In the genomic region with DNA sequence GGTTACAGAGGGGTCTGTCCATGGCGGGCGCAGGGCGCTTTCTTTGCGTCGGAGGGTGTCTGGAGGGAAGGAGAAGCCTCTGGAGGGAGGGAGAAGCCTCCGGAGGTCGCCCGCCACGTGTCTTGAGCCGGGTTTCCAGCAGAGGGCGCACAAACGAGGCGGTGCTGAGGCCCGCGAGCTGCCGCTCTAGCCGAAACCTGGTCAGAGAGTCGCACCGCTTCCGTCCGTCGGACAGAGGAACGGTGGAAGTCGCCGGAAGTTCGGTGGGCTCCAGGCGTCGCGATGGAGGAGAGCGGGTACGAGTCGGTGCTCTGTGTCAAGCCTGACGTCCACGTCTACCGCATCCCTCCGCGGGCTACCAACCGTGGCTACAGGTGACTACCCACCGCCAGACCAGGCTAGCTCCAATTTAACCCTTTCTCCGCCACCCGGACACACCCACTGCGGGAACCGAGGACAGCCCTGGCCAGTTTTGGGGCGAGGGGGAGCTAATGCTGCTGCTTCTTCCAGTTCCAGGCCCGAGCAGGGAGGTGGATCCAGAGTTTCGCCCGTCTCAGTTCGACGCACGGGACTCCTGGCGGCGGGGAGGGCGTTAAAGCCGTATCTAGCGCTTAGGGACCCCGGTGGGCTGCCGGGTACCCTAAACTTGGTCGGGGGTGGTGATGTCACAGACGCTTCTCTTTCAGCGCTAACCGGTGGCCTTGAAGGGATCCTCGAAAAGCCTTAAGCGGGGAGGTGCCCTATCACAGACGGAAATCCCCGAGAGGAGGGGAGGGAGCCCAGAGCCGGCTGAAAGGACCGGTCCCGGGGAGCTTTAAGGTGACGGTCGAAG, we compare ENCODE assay signal across 8 cellular contexts. TPM values are rescaled to one million over a fixed set of nuclear protein-coding genes. Genes with fewer than 3 reads are reported as not detected.
DNase-seq lines count a peak whose midpoint lies in the region; ATAC-seq and TF ChIP-seq lines count a peak whose summit lies in the region.

A gene with protein sequence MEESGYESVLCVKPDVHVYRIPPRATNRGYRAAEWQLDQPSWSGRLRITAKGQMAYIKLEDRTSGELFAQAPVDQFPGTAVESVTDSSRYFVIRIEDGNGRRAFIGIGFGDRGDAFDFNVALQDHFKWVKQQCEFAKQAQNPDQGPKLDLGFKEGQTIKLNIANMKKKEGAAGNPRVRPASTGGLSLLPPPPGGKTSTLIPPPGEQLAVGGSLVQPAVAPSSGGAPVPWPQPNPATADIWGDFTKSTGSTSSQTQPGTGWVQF (plus strand): TSS at position 245 of the 832 bp plus-strand sequence. CDS start 38 bp downstream, at position 283.

- H3K36me3 Mint-ChIP-seq in activated naive CD8-positive, alpha-beta T cell: peaks cover 2% of the 10 kb centered on the region
- H3K36me3 Mint-ChIP-seq in glutamatergic neuron (ENCODE audit: unreplicated experiment): no peaks in the 10 kb centered on the region

- peak within 1 kb of the TSS; percentile 89 for H3K27ac Mint-ChIP-seq in activated naive CD8-positive, alpha-beta T cell
- peak within 1 kb of the TSS; percentile 85 for H3K27ac Mint-ChIP-seq in glutamatergic neuron (ENCODE audit: unreplicated experiment)

- ATAC-seq in HG02610 (IDR thresholded peaks at IDR 0.05; ENCODE audit: unreplicated experiment): peak; percentile 89

- peak within 1 kb of the TSS; percentile 83 for H3K27ac ChIP-seq in osteoblast (ENCODE audit: low read depth, low read length)
- H3K27ac ChIP-seq in testis: peak within 1 kb of the TSS; percentile 78 to 87

- H3K4me3 Mint-ChIP-seq in activated naive CD8-positive, alpha-beta T cell: peak within 1 kb of the TSS; percentile 94
- H3K4me3 Mint-ChIP-seq in glutamatergic neuron (ENCODE audit: unreplicated experiment): peak within 1 kb of the TSS; percentile 96

- TF ChIP-seq CTCF in GM10248 (IDR thresholded peaks at IDR 0.05; ENCODE audit: control extremely low read depth, extremely low read depth, low read depth, missing control alignments): peak; percentile 96
- peak; percentile 86 for TF ChIP-seq CTCF in glutamatergic neuron (IDR thresholded peaks at IDR 0.05; ENCODE audit: partially characterized antibody, unreplicated experiment)
- peak; percentile 88 for TF ChIP-seq CTCF in osteoblast (IDR thresholded peaks at IDR 0.05; ENCODE audit: extremely low read depth, low read depth, low read length)
- peak; percentile 85 to 94 (median 89) for TF ChIP-seq CTCF in testis (IDR thresholded peaks at IDR 0.05)

- peak within 1 kb of the TSS; percentile 88 for H3K4me2 ChIP-seq in osteoblast (ENCODE audit: insufficient read depth, low read length)

- H4K20me1 ChIP-seq in osteoblast (ENCODE audit: insufficient read depth, low read length): peaks cover 19% of the 10 kb centered on the region

- no peaks in the 10 kb centered on the region for H3K9me3 ChIP-seq in osteoblast (ENCODE audit: low read depth, low read length)
- no peaks in the 10 kb centered on the region for H3K9me3 ChIP-seq in testis

- H3K36me3 ChIP-seq in osteoblast (ENCODE audit: insufficient read depth, low read length): peaks cover 32% of the 10 kb centered on the region
- H3K36me3 ChIP-seq in testis (ENCODE audit: low read depth, missing control alignments): no peaks in the 10 kb centered on the region

- H3K27me3 Mint-ChIP-seq in activated naive CD8-positive, alpha-beta T cell: no peaks in the 10 kb centered on the region
- peaks cover 2% of the 10 kb centered on the region for H3K27me3 Mint-ChIP-seq in glutamatergic neuron (ENCODE audit: unreplicated experiment)

- WGBS in testis, 2 donors: 0 to 1% methylated on average over 13 to 67 of the region's 70 CpGs

- H3K4me1 Mint-ChIP-seq in activated naive CD8-positive, alpha-beta T cell (ENCODE audit: low read depth): peaks cover 37% of the 10 kb centered on the region
- H3K4me1 Mint-ChIP-seq in glutamatergic neuron (ENCODE audit: low read depth, unreplicated experiment): peaks cover 12% of the 10 kb centered on the region

- H3K27me3 ChIP-seq in osteoblast (ENCODE audit: insufficient read depth, low read length) (no peaks in the 10 kb centered on the region), testis (no peaks in the 10 kb centered on the region)

- peak within 1 kb of the TSS; percentile 100 for H3K4me3 ChIP-seq in osteoblast (ENCODE audit: insufficient read depth, low read length)
- H3K4me3 ChIP-seq in testis: peak within 1 kb of the TSS; percentile 90 to 93

- TF ChIP-seq POLR2A in testis (IDR thresholded peaks at IDR 0.05): no peak

- peak within 1 kb of the TSS; percentile 98 for H2AFZ ChIP-seq in osteoblast (ENCODE audit: low read length)

- H3K4me1 ChIP-seq in osteoblast (ENCODE audit: insufficient read depth, low read length): peaks cover 8% of the 10 kb centered on the region
- H3K4me1 ChIP-seq in testis: peaks cover 25% of the 10 kb centered on the region

- peaks cover 48% of the 10 kb centered on the region for H3K79me2 ChIP-seq in osteoblast (ENCODE audit: insufficient read depth, low read length)

- DNase-seq in GM10248 (ENCODE audit: extremely low spot score) (peak; percentile 92), NCI-H1105 treated with DMSO at 0.1 percent for 48 hours (lab: John Stamatoyannopoulos, UW) (peak; percentile 92), SKM-1 treated with dmso at 0.1 percent for 144 hours (lab: John Stamatoyannopoulos, UW; ENCODE audit: unreplicated experiment) (peak; percentile 93), glutamatergic neuron (peak; percentile 99), osteoblast (ENCODE audit: insufficient read length, low spot score, missing footprints) (peak; percentile 98), testis (peak; percentile 96)

- no peaks in the 10 kb centered on the region for H3K9me3 Mint-ChIP-seq in activated naive CD8-positive, alpha-beta T cell (ENCODE audit: low read depth)
- peaks cover 3% of the 10 kb centered on the region for H3K9me3 Mint-ChIP-seq in glutamatergic neuron (ENCODE audit: unreplicated experiment)

- intact Hi-C loops in testis (cut with DNase I; ENCODE audit: low total_unique reads): no loop called here

- CTCF ChIA-PET in GM10248 (lab: Yijun Ruan, JAX): interaction anchor here (0.7 to 4.0 kb wide), 32 partner anchors 9 to 362 kb away, joined by 3 to 51 read pairs (median 4); a partner anchor contains a TSS

- POLR2A ChIA-PET in GM10248 (lab: Yijun Ruan, JAX): no interaction called here

RNA-seq across cellular contexts. Expression of the gene that starts here (rescaled TPM):
- total RNA-seq in glutamatergic neuron (ENCODE audit: unreplicated experiment): 37.8 TPM
- 76.0 and 76.3 TPM in 2 replicates for total RNA-seq in osteoblast
- total RNA-seq in testis: 100 to 1,000 TPM in 1 of 2 donors, 10 to 100 TPM in 1; 96.8 to 113 TPM
- 88.2 TPM for polyA plus RNA-seq in testis (ENCODE audit: insufficient read depth, low read depth, low replicate concordance)

Comparison
In these comparisons a context has a peak if more than half of its experiments do, and no peak if none do; other contexts are left out.
1. Peak in every context shown above with its lines: DNase-seq, ATAC-seq, H3K4me3 ChIP-seq and H3K27ac ChIP-seq.